21 cellular contexts compared by ENCODE assay signal in genomic region chr1:114691061-114691460, GRCh38. TPM values are rescaled to one million over a fixed set of nuclear protein-coding genes. Genes with fewer than 3 reads are reported as not detected.
A peak's percentile ranks its signal among the peaks of the same experiment; 100 is the strongest.
DNase-seq lines count a peak whose midpoint lies in the region; ATAC-seq and TF ChIP-seq lines count a peak whose summit lies in the region.
"Had no signal": no experiment of that assay in that cellular context is flagged by ENCODE, and none has a peak within 500 bp of the region (broad histone marks: within the 10 kb centered on the region; RNA-seq: fewer than 3 reads in every experiment).

No MANE protein-coding gene starts in this region.

- no peaks in the 10 kb centered on the region for H3K36me3 Mint-ChIP-seq in activated T-cell treated with anti-CD3 and anti-CD28 coated beads, Interleukin-2, amount 50 U/mL, for 24 hours (ENCODE audit: low read depth)

- no peaks in the 10 kb centered on the region for H4K20me1 ChIP-seq in KMS-11 (ENCODE audit: insufficient read depth)

- no peak overlapping the region for H3K4me3 Mint-ChIP-seq in activated T-cell treated with anti-CD3 and anti-CD28 coated beads, Interleukin-2, amount 50 U/mL, for 24 hours
- H3K4me3 Mint-ChIP-seq: CD4-positive, alpha-beta T cell had no signal

- H3K9ac ChIP-seq in KMS-11 = no peak overlapping the region

- H3K4me1 Mint-ChIP-seq in activated T-cell treated with anti-CD3 and anti-CD28 coated beads, Interleukin-2, amount 50 U/mL, for 24 hours (ENCODE audit: low read depth) = no peaks in the 10 kb centered on the region

- TF ChIP-seq EP300 in upper lobe of left lung (IDR thresholded peaks at IDR 0.05) = no peak

- H3K36me3 ChIP-seq in KMS-11 (ENCODE audit: insufficient read depth) (no peaks in the 10 kb centered on the region), upper lobe of left lung (no peaks in the 10 kb centered on the region)

- TF ChIP-seq POLR2A in upper lobe of left lung (IDR thresholded peaks at IDR 0.05) = no peak

- H3K79me2 ChIP-seq in KMS-11 (ENCODE audit: insufficient read depth, low read depth) = no peaks in the 10 kb centered on the region; the same call in 1 of the 2 replicates

- no peak for ATAC-seq in HG03571 (IDR thresholded peaks at IDR 0.05; ENCODE audit: unreplicated experiment)
- no peak for ATAC-seq in upper lobe of left lung (ENCODE audit: low FRiP score in 2 of 2)
- ATAC-seq: A549 had no signal

- peaks cover 36% of the 10 kb centered on the region for H3K27me3 Mint-ChIP-seq in activated T-cell treated with anti-CD3 and anti-CD28 coated beads, Interleukin-2, amount 50 U/mL, for 24 hours

- H3K27me3 ChIP-seq in KMS-11 (ENCODE audit: insufficient read depth, low read depth) (no peaks in the 10 kb centered on the region), upper lobe of left lung (no peaks in the 10 kb centered on the region)

- DNase-seq in Daoy (ENCODE audit: low read depth) (peak; percentile 74), RPMI7951 (ENCODE audit: low read depth) (peak; percentile 24), islet precursor cell (peak; percentile 60), upper lobe of left lung (no peak)
- no peak for DNase-seq in activated T-cell treated with anti-CD3 and anti-CD28 coated beads, Interleukin-2, amount 50 U/mL, for 24 hours
- DNase-seq in effector CD8-positive, alpha-beta T cell (lab: John Stamatoyannopoulos, UW) = no peak
- DNase-seq: Caco-2; CD4-positive, alpha-beta T cell; GOT3; NCI-H1092 treated with DMSO at 0.1 percent for 48 hours; NCI-H187; NCI-H2171 treated with DMSO at 0.1 percent for 48 hours; NCI-H446 treated with DMSO at 0.1 percent for 48 hours; NCI-H69; NK-92 treated with Interleukin-12 subunit alpha and Interleukin-12 subunit beta, amount 100 ng/mL, for 24 hours; Right ventricle myocardium superior had no signal

- no peak overlapping the region for H2AFZ ChIP-seq in KMS-11 (ENCODE audit: low read depth)

- H3K27ac ChIP-seq in KMS-11 (peak overlapping the region; percentile 38), upper lobe of left lung (no peak overlapping the region)
- H3K27ac ChIP-seq: A549 had no signal

- no peaks in the 10 kb centered on the region for H3K9me3 ChIP-seq in upper lobe of left lung
- H3K9me3 ChIP-seq: A549, Caco-2 had no signal

- 72 to 74% methylated on average over 2 of the region's 2 CpGs for WGBS in upper lobe of left lung, 2 donors

- peaks cover 57% of the 10 kb centered on the region for H3K4me1 ChIP-seq in KMS-11 (ENCODE audit: low read depth, poor library complexity, severe bottlenecking)
- H3K4me1 ChIP-seq in upper lobe of left lung = no peaks in the 10 kb centered on the region
- H3K4me1 ChIP-seq: A549, Caco-2 had no signal

- H3K27ac Mint-ChIP-seq in activated T-cell treated with anti-CD3 and anti-CD28 coated beads, Interleukin-2, amount 50 U/mL, for 24 hours = no peak overlapping the region
- H3K27ac Mint-ChIP-seq: CD4-positive, alpha-beta T cell had no signal

- peak overlapping the region; percentile 41 for H3K4me2 ChIP-seq in KMS-11
- H3K4me2 ChIP-seq: A549 had no signal

- TF ChIP-seq CTCF in KMS-11 (conservative IDR thresholded peaks at IDR 0.05; ENCODE audit: low read depth, low read length) (no peak), upper lobe of left lung (IDR thresholded peaks at IDR 0.05) (no peak)

- H3K9me3 Mint-ChIP-seq in activated T-cell treated with anti-CD3 and anti-CD28 coated beads, Interleukin-2, amount 50 U/mL, for 24 hours = no peaks in the 10 kb centered on the region
- H3K9me3 Mint-ChIP-seq: CD4-positive, alpha-beta T cell had no signal

- H3K4me3 ChIP-seq in KMS-11 (IDR thresholded peaks at IDR 0.05; ENCODE audit: insufficient read depth, low read depth, low read length) = no peak overlapping the region
- H3K4me3 ChIP-seq in upper lobe of left lung = no peak overlapping the region
- H3K4me3 ChIP-seq: A549, SK-N-MC had no signal

RNA-seq across cellular contexts. Expression of gene AMPD1, which starts 4.3 kb away (rescaled TPM):
- not detected in 2 replicates for total RNA-seq in Daoy (2014; rRNA removed; shearing (Covaris generic))
- total RNA-seq in RPMI7951 (2014; rRNA removed; shearing (Covaris generic)) = not detected in 2 replicates
- total RNA-seq in upper lobe of left lung = under 1 TPM in 3 of 6 donors, not detected in 3; 0.26 to 0.77 (median 0.30) TPM
- total RNA-seq: Caco-2; CD4-positive, alpha-beta T cell; HT-29; Right ventricle myocardium superior had no signal

RNA-seq across cellular contexts. Expression of gene DENND2C, which starts 21.2 kb away (rescaled TPM):
- 2.0 and 3.2 TPM in 2 replicates for total RNA-seq in Daoy (2014; rRNA removed; shearing (Covaris generic))
- total RNA-seq in RPMI7951 (2014; rRNA removed; shearing (Covaris generic)) = 0.29 and 0.36 TPM in 2 replicates
- 1 to 10 TPM; 2.1 to 6.5 (median 3.6) TPM for total RNA-seq in upper lobe of left lung
- total RNA-seq: HT-29 had no signal

RNA-seq across cellular contexts. Expression of gene NRAS, which starts 25.5 kb away (rescaled TPM):
- 164 and 172 TPM in 2 replicates for total RNA-seq in Daoy (2014; rRNA removed; shearing (Covaris generic))
- 123 and 140 TPM in 2 replicates for total RNA-seq in RPMI7951 (2014; rRNA removed; shearing (Covaris generic))
- 10 to 100 TPM; 11.5 to 36.6 (median 25.4) TPM for total RNA-seq in upper lobe of left lung

Comparison
In these comparisons a context has a peak if more than half of its experiments do, and no peak if none do; other contexts are left out.
1. DNase-seq: peak in Daoy (single experiment), RPMI7951 (single experiment) and islet precursor cell (single experiment); none in activated T-cell treated with anti-CD3 and anti-CD28 coated beads, Interleukin-2, amount 50 U/mL, for 24 hours (single experiment), effector CD8-positive, alpha-beta T cell (single experiment) and upper lobe of left lung (0 of 2).